23 cellular contexts compared by ENCODE assay signal in the genomic region with DNA sequence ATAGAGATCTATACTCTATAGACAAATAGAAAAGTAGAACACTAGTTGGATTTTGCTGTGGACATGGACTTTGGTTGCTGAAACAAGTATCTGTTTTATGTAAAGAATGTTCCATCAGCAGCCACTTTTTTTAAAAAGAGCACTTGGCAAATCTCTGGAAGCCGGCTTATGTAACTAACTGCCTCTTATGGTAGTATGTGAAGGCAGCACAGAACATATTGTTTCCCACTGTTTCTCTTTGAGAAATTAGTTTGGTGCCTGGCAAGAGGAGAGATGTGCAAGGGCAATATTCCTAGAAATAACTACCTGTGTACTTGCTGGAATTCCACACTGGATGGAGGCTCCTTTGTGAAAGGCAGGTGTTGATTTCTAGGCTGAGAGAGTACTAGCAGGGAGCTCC.
DNase-seq lines count a peak whose midpoint lies in the region; FAIRE-seq and TF ChIP-seq lines count a peak whose summit lies in the region.
"Had no signal": no experiment of that assay in that cellular context is flagged by ENCODE, and none has a peak within 500 bp of the region (broad histone marks: within the 10 kb centered on the region; RNA-seq: fewer than 3 reads in every experiment).

No MANE protein-coding gene starts in this region.

- H3K27me3 Mint-ChIP-seq in activated T-helper 1 cell treated with anti-CD3 and anti-CD28 coated beads, Interleukin-12 subunit alpha, Interleukin-12 subunit beta, Interleukin-2, Interleukin-4 antibody, amounts not matched to agents 30 ng/mL and 10 ng/mL and 1 ng/mL, durations not matched to agents 14 hours and 24 hours and 36 hours (ENCODE audit: insufficient read depth), result peaks cover 4% of the 10 kb centered on the region
- peaks cover 4% of the 10 kb centered on the region for H3K27me3 Mint-ChIP-seq in endodermal cell (ENCODE audit: insufficient read depth)

- H3K4me1 Mint-ChIP-seq in activated T-helper 1 cell treated with anti-CD3 and anti-CD28 coated beads, Interleukin-12 subunit alpha, Interleukin-12 subunit beta, Interleukin-2, Interleukin-4 antibody, amounts not matched to agents 30 ng/mL and 10 ng/mL and 1 ng/mL, durations not matched to agents 14 hours and 24 hours and 36 hours (ENCODE audit: low read depth), result peaks cover 79% of the 10 kb centered on the region
- peaks cover 24% of the 10 kb centered on the region for H3K4me1 Mint-ChIP-seq in endodermal cell

- H3K27me3 ChIP-seq in esophagus muscularis mucosa, result no peaks in the 10 kb centered on the region
- H3K27me3 ChIP-seq in rectal smooth muscle tissue (ENCODE audit: control insufficient read depth, insufficient read depth, low read length), result no peaks in the 10 kb centered on the region
- H3K27me3 ChIP-seq in endodermal cell (ENCODE audit: control insufficient read depth, insufficient read depth, low read length, poor library complexity, severe bottlenecking), result peaks cover 20% of the 10 kb centered on the region
- H3K27me3 ChIP-seq: heart left ventricle, neural progenitor cell, stomach, upper lobe of left lung had no signal

- no peaks in the 10 kb centered on the region for H3K9me3 ChIP-seq in esophagus muscularis mucosa
- H3K9me3 ChIP-seq in endodermal cell (ENCODE audit: control insufficient read depth, low read length), result no peaks in the 10 kb centered on the region
- H3K9me3 ChIP-seq: HAP-1, heart left ventricle, mucosa of descending colon, stomach, upper lobe of left lung had no signal

- no peak overlapping the region for H3K4me3 Mint-ChIP-seq in activated T-helper 1 cell treated with anti-CD3 and anti-CD28 coated beads, Interleukin-12 subunit alpha, Interleukin-12 subunit beta, Interleukin-2, Interleukin-4 antibody, amounts not matched to agents 30 ng/mL and 10 ng/mL and 1 ng/mL, durations not matched to agents 14 hours and 24 hours and 36 hours
- no peak overlapping the region for H3K4me3 Mint-ChIP-seq in endodermal cell
- H3K4me3 Mint-ChIP-seq: neural progenitor cell had no signal

- peak; percentile 64 for TF ChIP-seq EP300 in esophagus muscularis mucosa (IDR thresholded peaks at IDR 0.05)

- H3K4me1 ChIP-seq in esophagus muscularis mucosa, result peaks cover 4 to 33% (median 30%) of the 10 kb centered on the region in 4 donors
- H3K4me1 ChIP-seq in rectal smooth muscle tissue (ENCODE audit: control insufficient read depth, insufficient read depth, low read length), result peaks cover 9% of the 10 kb centered on the region
- no peaks in the 10 kb centered on the region for H3K4me1 ChIP-seq in endodermal cell (ENCODE audit: control insufficient read depth, insufficient read depth, low read length)

- TF ChIP-seq CTCF in esophagus muscularis mucosa (IDR thresholded peaks at IDR 0.05) (no peak), endodermal cell (conservative IDR thresholded peaks at IDR 0.05) (no peak)

- peaks cover 24% of the 10 kb centered on the region for H3K9me3 Mint-ChIP-seq in activated T-helper 1 cell treated with anti-CD3 and anti-CD28 coated beads, Interleukin-12 subunit alpha, Interleukin-12 subunit beta, Interleukin-2, Interleukin-4 antibody, amounts not matched to agents 30 ng/mL and 10 ng/mL and 1 ng/mL, durations not matched to agents 14 hours and 24 hours and 36 hours
- no peaks in the 10 kb centered on the region for H3K9me3 Mint-ChIP-seq in endodermal cell
- H3K9me3 Mint-ChIP-seq: neural progenitor cell had no signal

- H3K36me3 ChIP-seq in esophagus muscularis mucosa (no peaks in the 10 kb centered on the region), rectal smooth muscle tissue (ENCODE audit: control insufficient read depth, insufficient read depth, low read length) (no peaks in the 10 kb centered on the region), endodermal cell (ENCODE audit: control insufficient read depth, insufficient read depth, low read length) (no peaks in the 10 kb centered on the region)
- H3K36me3 ChIP-seq: HAP-1, heart left ventricle, neural progenitor cell, stomach, upper lobe of left lung had no signal

- peak; percentile 65 for FAIRE-seq in GM12892 (lab: Jason Lieb, UNC)
- FAIRE-seq: astrocyte had no signal

- no peak overlapping the region for H3K4me3 ChIP-seq in esophagus muscularis mucosa
- no peak overlapping the region for H3K4me3 ChIP-seq in rectal smooth muscle tissue (ENCODE audit: low read length)
- no peak overlapping the region for H3K4me3 ChIP-seq in endodermal cell (ENCODE audit: low read length)
- H3K4me3 ChIP-seq: HAP-1, heart left ventricle, mucosa of descending colon, neural progenitor cell, skin epidermis, stomach, upper lobe of left lung had no signal

- 20% methylated on average over 1 of the region's 1 CpG for WGBS in esophagus muscularis mucosa
- WGBS in endodermal cell (ENCODE audit: insufficient coverage in 1 of 2, insufficient read length in 1 of 2), 2 experiments, result 89 to 100% methylated on average over 1 of the region's 1 CpG

- H3K36me3 Mint-ChIP-seq in activated T-helper 1 cell treated with anti-CD3 and anti-CD28 coated beads, Interleukin-12 subunit alpha, Interleukin-12 subunit beta, Interleukin-2, Interleukin-4 antibody, amounts not matched to agents 30 ng/mL and 10 ng/mL and 1 ng/mL, durations not matched to agents 14 hours and 24 hours and 36 hours (ENCODE audit: low read depth), result peaks cover 18% of the 10 kb centered on the region
- H3K36me3 Mint-ChIP-seq in endodermal cell (ENCODE audit: low read depth), result no peaks in the 10 kb centered on the region
- H3K36me3 Mint-ChIP-seq: neural progenitor cell had no signal

- no peak for TF ChIP-seq POLR2A in GM12892 (IDR thresholded peaks at IDR 0.05; ENCODE audit: low read depth, low read length)
- no peak for TF ChIP-seq POLR2A in esophagus muscularis mucosa (IDR thresholded peaks at IDR 0.05; ENCODE audit: low read depth)

- peak overlapping the region; percentile 85 for H3K27ac Mint-ChIP-seq in activated T-helper 1 cell treated with anti-CD3 and anti-CD28 coated beads, Interleukin-12 subunit alpha, Interleukin-12 subunit beta, Interleukin-2, Interleukin-4 antibody, amounts not matched to agents 30 ng/mL and 10 ng/mL and 1 ng/mL, durations not matched to agents 14 hours and 24 hours and 36 hours
- no peak overlapping the region for H3K27ac Mint-ChIP-seq in endodermal cell
- H3K27ac Mint-ChIP-seq: neural progenitor cell, progenitor cell of endocrine pancreas had no signal

- no peak overlapping the region for H3K9ac ChIP-seq in rectal smooth muscle tissue (ENCODE audit: low read length)
- no peak overlapping the region for H3K9ac ChIP-seq in endodermal cell (ENCODE audit: extremely low read depth, low read length, poor library complexity, severe bottlenecking)
- H3K9ac ChIP-seq: neural progenitor cell had no signal

- H3K27ac ChIP-seq in esophagus muscularis mucosa (replicated peaks in 1 of 4) (peak overlapping the region; percentile 61 to 80 (median 75)), rectal smooth muscle tissue (ENCODE audit: low read depth, low read length) (peak overlapping the region; percentile 43), endodermal cell (ENCODE audit: low read depth, low read length) (no peak overlapping the region)
- H3K27ac ChIP-seq: neural progenitor cell, upper lobe of left lung had no signal

- intact Hi-C loops in activated T-helper 1 cell treated with anti-CD3 and anti-CD28 coated beads, Interleukin-12 subunit alpha, Interleukin-12 subunit beta, Interleukin-2, Interleukin-4 antibody, amounts not matched to agents 30 ng/mL and 10 ng/mL and 1 ng/mL, durations not matched to agents 14 hours and 24 hours and 36 hours (cut with micrococcal nuclease), result loop anchor here (5.0 kb wide), 1 partner anchor 47 kb away; no protein-coding TSS in a partner anchor
- intact Hi-C loops in esophagus muscularis mucosa (cut with DNase I), result no loop called here

- DNase-seq in GM12892 (ENCODE audit: insufficient read length) (no peak), esophagus muscularis mucosa (ENCODE audit: extremely low spot score) (no peak), endodermal cell (no peak), COLO668 (lab: John Stamatoyannopoulos, UW; ENCODE audit: unreplicated experiment) (no peak)
- no peak for DNase-seq in activated T-helper 1 cell treated with anti-CD3 and anti-CD28 coated beads, Interleukin-12 subunit alpha, Interleukin-12 subunit beta, Interleukin-2, Interleukin-4 antibody, amounts not matched to agents 30 ng/mL and 10 ng/mL and 1 ng/mL, durations not matched to agents 14 hours and 24 hours and 36 hours (ENCODE audit: low spot score)
- DNase-seq in NK-92 treated with Interleukin-12 subunit alpha and Interleukin-12 subunit beta, amount 100 ng/mL, for 24 hours (lab: John Stamatoyannopoulos, UW), result no peak
- DNase-seq: AML-193; DND-41; effector CD8-positive, alpha-beta T cell; heart left ventricle; Kasumi-1; mucosa of descending colon; NCI-H1930; NCI-H446 treated with DMSO at 0.1 percent for 48 hours; stimulated activated CD4-positive, alpha-beta T cell treated with anti-CD3 and anti-CD28 coated beads, Interleukin-4, amount 100 ng/mL, for 24 hours; stomach; upper lobe of left lung had no signal
